In genomic region chr16:79898703-79899102, GRCh38 we compare ENCODE assay signal across 21 cellular contexts.
DNase-seq lines count a peak whose midpoint lies in the region; TF ChIP-seq lines count a peak whose summit lies in the region.
"Had no signal": no experiment of that assay in that cellular context is flagged by ENCODE, and none has a peak within 500 bp of the region (broad histone marks: within the 10 kb centered on the region; RNA-seq: fewer than 3 reads in every experiment).

No MANE protein-coding gene starts in this region.

- H3K27ac ChIP-seq in Peyer's patch (peak overlapping the region in 3 of 4 donors; percentile 17 to 79 (median 77)), brain microvascular endothelial cell (peak overlapping the region; percentile 30)
- H3K27ac ChIP-seq: BLaER1 had no signal

- TF ChIP-seq CTCF in Peyer's patch (IDR thresholded peaks at IDR 0.05) (no peak), brain microvascular endothelial cell (IDR thresholded peaks at IDR 0.05; ENCODE audit: low read depth, low read length, missing control alignments) (no peak), nephron progenitor cell (IDR thresholded peaks at IDR 0.05) (no peak), HFFc6 (IDR thresholded peaks at IDR 0.05) (no peak)

- no peak for TF ChIP-seq POLR2A in Peyer's patch (IDR thresholded peaks at IDR 0.05)

- H3K4me3 Mint-ChIP-seq in nephron progenitor cell (no peak overlapping the region), HFFc6 (no peak overlapping the region)
- H3K4me3 Mint-ChIP-seq: CD14-positive monocyte; CD4-positive, alpha-beta memory T cell; CD4-positive, CD25-positive, alpha-beta regulatory T cell; CD8-positive, alpha-beta memory T cell had no signal

- H3K36me3 Mint-ChIP-seq in nephron progenitor cell (ENCODE audit: low read depth) (no peaks in the 10 kb centered on the region), HFFc6 (ENCODE audit: low read depth) (no peaks in the 10 kb centered on the region)
- H3K36me3 Mint-ChIP-seq: CD14-positive monocyte; CD4-positive, alpha-beta memory T cell; CD4-positive, CD25-positive, alpha-beta regulatory T cell; CD8-positive, alpha-beta memory T cell had no signal

- no peaks in the 10 kb centered on the region for H3K4me1 Mint-ChIP-seq in nephron progenitor cell
- H3K4me1 Mint-ChIP-seq in HFFc6 (ENCODE audit: low read depth), result no peaks in the 10 kb centered on the region
- H3K4me1 Mint-ChIP-seq: CD14-positive monocyte; CD4-positive, alpha-beta memory T cell; CD4-positive, CD25-positive, alpha-beta regulatory T cell; CD8-positive, alpha-beta memory T cell had no signal

- H3K27ac Mint-ChIP-seq in nephron progenitor cell (peak overlapping the region; percentile 16), HFFc6 (no peak overlapping the region)
- H3K27ac Mint-ChIP-seq: CD14-positive monocyte; CD4-positive, CD25-positive, alpha-beta regulatory T cell; CD8-positive, alpha-beta memory T cell had no signal

- H3K9me3 ChIP-seq in Peyer's patch, result no peaks in the 10 kb centered on the region
- H3K9me3 ChIP-seq: BE2C, BLaER1 had no signal

- no peaks in the 10 kb centered on the region for H3K9me3 Mint-ChIP-seq in nephron progenitor cell
- H3K9me3 Mint-ChIP-seq in HFFc6, result peaks cover 42% of the 10 kb centered on the region
- H3K9me3 Mint-ChIP-seq: CD8-positive, alpha-beta memory T cell had no signal

- H3K27me3 ChIP-seq in Peyer's patch (no peaks in the 10 kb centered on the region), brain microvascular endothelial cell (replicated peaks) (no peaks in the 10 kb centered on the region)
- H3K27me3 ChIP-seq: BE2C had no signal

- no peaks in the 10 kb centered on the region for H3K27me3 Mint-ChIP-seq in nephron progenitor cell (ENCODE audit: low read depth, poor library complexity)
- peaks cover 1% of the 10 kb centered on the region; the same call in 1 of the 2 replicates for H3K27me3 Mint-ChIP-seq in HFFc6 (ENCODE audit: insufficient read depth)
- H3K27me3 Mint-ChIP-seq: CD8-positive, alpha-beta memory T cell had no signal

- peaks cover 0 to 29% (median 3%) of the 10 kb centered on the region in 4 donors for H3K4me1 ChIP-seq in Peyer's patch
- H3K4me1 ChIP-seq: BE2C had no signal

- H3K36me3 ChIP-seq in Peyer's patch (no peaks in the 10 kb centered on the region), brain microvascular endothelial cell (replicated peaks) (no peaks in the 10 kb centered on the region)
- H3K36me3 ChIP-seq: BE2C, BLaER1 had no signal

- in situ Hi-C loops in Caki2 (cut with HindIII; ENCODE audit: low pct_unique_long_range_greater_than_20kb, low sequenced_read_pairs) (no loop called here), brain microvascular endothelial cell (cut with HindIII; ENCODE audit: low pct_ligation_motif_present, low sequenced_read_pairs) (no loop called here)

- H3K4me3 ChIP-seq in Peyer's patch (no peak overlapping the region), brain microvascular endothelial cell (ENCODE audit: low read depth, low read length) (no peak overlapping the region)
- H3K4me3 ChIP-seq: BLaER1, GM12878 had no signal

- peak; percentile 9 for DNase-seq in Caki2 (ENCODE audit: low read depth)
- DNase-seq in Peyer's patch, result no peak
- no peak for DNase-seq in brain microvascular endothelial cell
- no peak for DNase-seq in nephron progenitor cell
- DNase-seq in cortex of kidney (lab: John Stamatoyannopoulos, UW), result no peak
- DNase-seq in HCEC 1CT, result no peak
- DNase-seq in HFFc6, result no peak
- DNase-seq: 8988T; ACHN; BE2C; C1 segment of cervical spinal cord; Calu3; CD4-positive, alpha-beta memory T cell; CD4-positive, CD25-positive, alpha-beta regulatory T cell; CD8-positive, alpha-beta memory T cell; COR-L47; DMS79 treated with DMSO at 0.1 percent for 48 hours; GF-D8 had no signal
